In the genomic region with DNA sequence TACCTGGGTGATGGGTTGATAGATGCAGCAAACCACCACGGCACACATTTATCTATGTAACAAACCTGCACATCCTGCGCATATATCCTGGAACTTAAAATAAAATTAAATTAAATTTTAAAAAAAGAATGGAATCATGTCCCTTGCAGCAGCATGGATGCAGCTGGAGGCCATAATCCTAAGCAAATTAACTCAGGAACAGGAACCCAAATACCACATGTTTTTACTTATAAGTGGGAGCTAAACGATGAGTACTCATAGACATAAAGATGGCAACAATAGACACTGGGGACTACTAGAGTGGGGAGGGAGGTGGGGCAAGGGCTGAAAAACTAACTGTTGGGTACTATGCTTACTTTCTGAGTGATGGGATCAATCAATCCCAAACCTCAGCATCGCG, we compare ENCODE assay signal across 1 cellular context.
TF ChIP-seq lines count a peak whose summit lies in the region.

No MANE protein-coding gene starts in this region.

TF ChIP-seq in SK-N-SH, 30 proteins besides CTCF, POLR2A, EP300 and RAD21 (continued from another document):
- no peak for TF ChIP-seq IRF3 (IDR thresholded peaks at IDR 0.05; ENCODE audit: low read depth, low read length)
- no peak for TF ChIP-seq POLR2AphosphoS5 (IDR thresholded peaks at IDR 0.05; ENCODE audit: low read depth, low read length)
- TF ChIP-seq RXRA (IDR thresholded peaks at IDR 0.05; ENCODE audit: borderline replicate concordance, low read depth) = no peak
- no peak for TF ChIP-seq CHD2 (IDR thresholded peaks at IDR 0.05; ENCODE audit: low read length, partially characterized antibody)
- TF ChIP-seq RFX5 (IDR thresholded peaks at IDR 0.05; ENCODE audit: low read length) = no peak
